In the genomic region with DNA sequence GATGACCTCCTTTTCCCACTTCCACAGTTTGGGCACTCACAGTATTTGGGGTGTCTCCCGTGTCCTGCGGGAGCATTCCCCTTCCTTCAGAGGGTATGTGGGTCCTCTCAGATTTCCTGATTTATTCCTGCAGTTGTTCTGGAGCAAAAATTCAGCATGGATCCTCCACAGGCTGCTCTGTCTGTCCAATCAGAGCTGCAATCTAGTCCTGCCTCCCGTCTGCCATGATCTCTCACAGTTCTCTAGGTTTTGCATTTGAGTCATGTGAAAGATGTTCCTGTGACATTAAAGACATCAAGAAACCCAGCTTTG, we compare ENCODE assay signal across 16 cellular contexts.
DNase-seq lines count a peak whose midpoint lies in the region; ATAC-seq and TF ChIP-seq lines count a peak whose summit lies in the region.
"Had no signal": no experiment of that assay in that cellular context is flagged by ENCODE, and none has a peak within 500 bp of the region (broad histone marks: within the 10 kb centered on the region; RNA-seq: fewer than 3 reads in every experiment).

No MANE protein-coding gene starts in this region.

- H3K27me3 Mint-ChIP-seq in GM23338 (ENCODE audit: insufficient read depth, low read depth, poor library complexity) = no peaks in the 10 kb centered on the region
- no peaks in the 10 kb centered on the region for H3K27me3 Mint-ChIP-seq in CD8-positive, alpha-beta memory T cell

- CTCF ChIA-PET in CD8-positive, alpha-beta memory T cell (lab: Charles Lee) = no interaction called here

- H3K36me3 Mint-ChIP-seq in GM23338 (ENCODE audit: low read depth) = no peaks in the 10 kb centered on the region
- H3K36me3 Mint-ChIP-seq in CD8-positive, alpha-beta memory T cell = peaks cover 0 to 17% (median 1%) of the 10 kb centered on the region in 3 donors

- H3K36me3 ChIP-seq in GM23338 (ENCODE audit: insufficient read depth) = no peaks in the 10 kb centered on the region
- H3K36me3 ChIP-seq in CD8-positive, alpha-beta memory T cell (ENCODE audit: insufficient read depth, low read length) = no peaks in the 10 kb centered on the region
- H3K36me3 ChIP-seq: BLaER1 had no signal

- H3K4me1 ChIP-seq in GM23338 (ENCODE audit: insufficient read depth) = no peaks in the 10 kb centered on the region
- H3K4me1 ChIP-seq in CD8-positive, alpha-beta memory T cell (ENCODE audit: insufficient read depth, low read length) = no peaks in the 10 kb centered on the region
- H3K4me1 ChIP-seq: BLaER1 had no signal

- DNase-seq in AG09309 (ENCODE audit: low read depth) (no peak), GM23338 (ENCODE audit: low spot score) (no peak), fibroblast of mammary gland (ENCODE audit: low read depth) (peak; percentile 20), occipital lobe (lab: John Stamatoyannopoulos, UW) (peak; percentile 26), GM19240 (ENCODE audit: insufficient read length, low spot score) (no peak), DMS153 (lab: John Stamatoyannopoulos, UW) (no peak)
- DNase-seq in CD8-positive, alpha-beta memory T cell = no peak
- DNase-seq: ACHN, IMR-90, MV-4-11, NCI-H1436, NCI-H2029 treated with DMSO at 0.1 percent for 48 hours, NCI-H510A treated with DMSO at 0.1 percent for 48 hours, SIG-M5 had no signal

- H2AFZ ChIP-seq in GM23338 = no peak overlapping the region

- ATAC-seq in GM23338 (no peak), GM19463 (IDR thresholded peaks at IDR 0.05; ENCODE audit: unreplicated experiment) (no peak)

- POLR2A ChIA-PET in CD8-positive, alpha-beta memory T cell (lab: Charles Lee) = no interaction called here

- no peaks in the 10 kb centered on the region for H3F3A ChIP-seq in GM23338 (replicated peaks; ENCODE audit: low read depth)

- H3K79me2 ChIP-seq in GM23338 (replicated peaks; ENCODE audit: insufficient read depth) = no peaks in the 10 kb centered on the region

- TF ChIP-seq CTCF in AG09309 (IDR thresholded peaks at IDR 0.05; ENCODE audit: control insufficient read depth, insufficient read depth, low read depth, low read length, missing control alignments) (no peak), GM23338 (conservative IDR thresholded peaks at IDR 0.05; ENCODE audit: low read depth in 2 of 2) (no peak), fibroblast of mammary gland (conservative IDR thresholded peaks at IDR 0.05; ENCODE audit: control insufficient read depth, insufficient read depth, low read depth, low read length) (no peak)

- peak overlapping the region; percentile 28 for H3K4me3 ChIP-seq in AG09309 (ENCODE audit: control insufficient read depth, low read depth, low read length)
- H3K4me3 ChIP-seq in GM23338 = no peak overlapping the region
- H3K4me3 ChIP-seq in fibroblast of mammary gland (ENCODE audit: control insufficient read depth, low read depth, low read length) = peak overlapping the region; percentile 31
- no peak overlapping the region for H3K4me3 ChIP-seq in CD8-positive, alpha-beta memory T cell (ENCODE audit: low read length)
- H3K4me3 ChIP-seq: BLaER1 had no signal

- H3K4me2 ChIP-seq in GM23338 = no peak overlapping the region
- H3K4me2 ChIP-seq: BLaER1 had no signal

- no peaks in the 10 kb centered on the region for H3K27me3 ChIP-seq in GM23338 (ENCODE audit: insufficient read depth)
- no peaks in the 10 kb centered on the region for H3K27me3 ChIP-seq in CD8-positive, alpha-beta memory T cell (ENCODE audit: insufficient read depth, low read length, poor library complexity, severe bottlenecking)
- H3K27me3 ChIP-seq: BLaER1 had no signal

- no peaks in the 10 kb centered on the region for H4K20me1 ChIP-seq in GM23338 (replicated peaks; ENCODE audit: insufficient read depth)
- H4K20me1 ChIP-seq: BLaER1 had no signal

- no peaks in the 10 kb centered on the region for H3K9me3 ChIP-seq in CD8-positive, alpha-beta memory T cell (ENCODE audit: low read length)
- H3K9me3 ChIP-seq: BLaER1 had no signal

- H3K4me3 Mint-ChIP-seq in GM23338 = no peak overlapping the region
- H3K4me3 Mint-ChIP-seq in CD8-positive, alpha-beta memory T cell = no peak overlapping the region

- no peaks in the 10 kb centered on the region for H3K9me3 Mint-ChIP-seq in GM23338
- peaks cover 0 to 4% (median 2%) of the 10 kb centered on the region in 5 donors for H3K9me3 Mint-ChIP-seq in CD8-positive, alpha-beta memory T cell

- no peak overlapping the region for H3K27ac ChIP-seq in GM23338 (ENCODE audit: low read depth)
- no peak overlapping the region for H3K27ac ChIP-seq in CD8-positive, alpha-beta memory T cell (ENCODE audit: low read depth, low read length)
- H3K27ac ChIP-seq: BLaER1 had no signal

- H3K27ac Mint-ChIP-seq in GM23338 = 0 out of 2 replicates have a peak overlapping the region, but pooled peaks have one; percentile 6
- H3K27ac Mint-ChIP-seq in CD8-positive, alpha-beta memory T cell = no peak overlapping the region

- H3K9me2 ChIP-seq in GM23338 (ENCODE audit: insufficient read depth) = no peaks in the 10 kb centered on the region

- H3K4me1 Mint-ChIP-seq in GM23338 = peaks cover 14% of the 10 kb centered on the region
- H3K4me1 Mint-ChIP-seq in CD8-positive, alpha-beta memory T cell = no peaks in the 10 kb centered on the region

TF ChIP-seq in GM23338, 12 proteins besides CTCF, POLR2A, EP300 and RAD21 (continues in another document):
- TF ChIP-seq EZH2phosphoT487 (IDR thresholded peaks at IDR 0.05; ENCODE audit: unreplicated experiment) (no peak), ZNF331 (CRISPR knock-in tag; IDR thresholded peaks at IDR 0.05; ENCODE audit: low read depth) (no peak), NANOG (IDR thresholded peaks at IDR 0.05; ENCODE audit: borderline replicate concordance) (no peak), EZH2 (IDR thresholded peaks at IDR 0.05; ENCODE audit: low read depth, unreplicated experiment) (no peak), ZNF114 (CRISPR knock-in tag; IDR thresholded peaks at IDR 0.05) (no peak)
- TF ChIP-seq, protein P1, sequence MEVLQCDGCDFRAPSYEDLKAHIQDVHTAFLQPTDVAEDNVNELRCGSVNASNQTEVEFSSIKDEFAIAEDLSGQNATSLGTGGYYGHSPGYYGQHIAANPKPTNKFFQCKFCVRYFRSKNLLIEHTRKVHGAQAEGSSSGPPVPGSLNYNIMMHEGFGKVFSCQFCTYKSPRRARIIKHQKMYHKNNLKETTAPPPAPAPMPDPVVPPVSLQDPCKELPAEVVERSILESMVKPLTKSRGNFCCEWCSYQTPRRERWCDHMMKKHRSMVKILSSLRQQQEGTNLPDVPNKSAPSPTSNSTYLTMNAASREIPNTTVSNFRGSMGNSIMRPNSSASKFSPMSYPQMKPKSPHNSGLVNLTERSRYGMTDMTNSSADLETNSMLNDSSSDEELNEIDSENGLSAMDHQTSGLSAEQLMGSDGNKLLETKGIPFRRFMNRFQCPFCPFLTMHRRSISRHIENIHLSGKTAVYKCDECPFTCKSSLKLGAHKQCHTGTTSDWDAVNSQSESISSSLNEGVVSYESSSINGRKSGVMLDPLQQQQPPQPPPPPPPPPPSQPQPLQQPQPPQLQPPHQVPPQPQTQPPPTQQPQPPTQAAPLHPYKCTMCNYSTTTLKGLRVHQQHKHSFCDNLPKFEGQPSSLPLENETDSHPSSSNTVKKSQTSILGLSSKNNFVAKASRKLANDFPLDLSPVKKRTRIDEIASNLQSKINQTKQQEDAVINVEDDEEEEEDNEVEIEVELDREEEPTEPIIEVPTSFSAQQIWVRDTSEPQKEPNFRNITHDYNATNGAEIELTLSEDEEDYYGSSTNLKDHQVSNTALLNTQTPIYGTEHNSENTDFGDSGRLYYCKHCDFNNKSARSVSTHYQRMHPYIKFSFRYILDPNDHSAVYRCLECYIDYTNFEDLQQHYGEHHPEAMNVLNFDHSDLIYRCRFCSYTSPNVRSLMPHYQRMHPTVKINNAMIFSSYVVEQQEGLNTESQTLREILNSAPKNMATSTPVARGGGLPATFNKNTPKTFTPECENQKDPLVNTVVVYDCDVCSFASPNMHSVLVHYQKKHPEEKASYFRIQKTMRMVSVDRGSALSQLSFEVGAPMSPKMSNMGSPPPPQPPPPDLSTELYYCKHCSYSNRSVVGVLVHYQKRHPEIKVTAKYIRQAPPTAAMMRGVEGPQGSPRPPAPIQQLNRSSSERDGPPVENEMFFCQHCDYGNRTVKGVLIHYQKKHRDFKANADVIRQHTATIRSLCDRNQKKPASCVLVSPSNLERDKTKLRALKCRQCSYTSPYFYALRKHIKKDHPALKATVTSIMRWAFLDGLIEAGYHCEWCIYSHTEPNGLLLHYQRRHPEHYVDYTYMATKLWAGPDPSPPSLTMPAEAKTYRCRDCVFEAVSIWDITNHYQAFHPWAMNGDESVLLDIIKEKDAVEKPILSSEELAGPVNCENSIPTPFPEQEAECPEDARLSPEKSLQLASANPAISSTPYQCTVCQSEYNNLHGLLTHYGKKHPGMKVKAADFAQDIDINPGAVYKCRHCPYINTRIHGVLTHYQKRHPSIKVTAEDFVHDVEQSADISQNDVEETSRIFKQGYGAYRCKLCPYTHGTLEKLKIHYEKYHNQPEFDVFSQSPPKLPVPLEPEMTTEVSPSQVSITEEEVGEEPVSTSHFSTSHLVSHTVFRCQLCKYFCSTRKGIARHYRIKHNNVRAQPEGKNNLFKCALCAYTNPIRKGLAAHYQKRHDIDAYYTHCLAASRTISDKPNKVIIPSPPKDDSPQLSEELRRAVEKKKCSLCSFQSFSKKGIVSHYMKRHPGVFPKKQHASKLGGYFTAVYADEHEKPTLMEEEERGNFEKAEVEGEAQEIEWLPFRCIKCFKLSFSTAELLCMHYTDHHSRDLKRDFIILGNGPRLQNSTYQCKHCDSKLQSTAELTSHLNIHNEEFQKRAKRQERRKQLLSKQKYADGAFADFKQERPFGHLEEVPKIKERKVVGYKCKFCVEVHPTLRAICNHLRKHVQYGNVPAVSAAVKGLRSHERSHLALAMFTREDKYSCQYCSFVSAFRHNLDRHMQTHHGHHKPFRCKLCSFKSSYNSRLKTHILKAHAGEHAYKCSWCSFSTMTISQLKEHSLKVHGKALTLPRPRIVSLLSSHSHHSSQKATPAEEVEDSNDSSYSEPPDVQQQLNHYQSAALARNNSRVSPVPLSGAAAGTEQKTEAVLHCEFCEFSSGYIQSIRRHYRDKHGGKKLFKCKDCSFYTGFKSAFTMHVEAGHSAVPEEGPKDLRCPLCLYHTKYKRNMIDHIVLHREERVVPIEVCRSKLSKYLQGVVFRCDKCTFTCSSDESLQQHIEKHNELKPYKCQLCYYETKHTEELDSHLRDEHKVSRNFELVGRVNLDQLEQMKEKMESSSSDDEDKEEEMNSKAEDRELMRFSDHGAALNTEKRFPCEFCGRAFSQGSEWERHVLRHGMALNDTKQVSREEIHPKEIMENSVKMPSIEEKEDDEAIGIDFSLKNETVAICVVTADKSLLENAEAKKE (CRISPR knock-in tag; IDR thresholded peaks at IDR 0.05) = no peak
- TF ChIP-seq, protein P2, sequence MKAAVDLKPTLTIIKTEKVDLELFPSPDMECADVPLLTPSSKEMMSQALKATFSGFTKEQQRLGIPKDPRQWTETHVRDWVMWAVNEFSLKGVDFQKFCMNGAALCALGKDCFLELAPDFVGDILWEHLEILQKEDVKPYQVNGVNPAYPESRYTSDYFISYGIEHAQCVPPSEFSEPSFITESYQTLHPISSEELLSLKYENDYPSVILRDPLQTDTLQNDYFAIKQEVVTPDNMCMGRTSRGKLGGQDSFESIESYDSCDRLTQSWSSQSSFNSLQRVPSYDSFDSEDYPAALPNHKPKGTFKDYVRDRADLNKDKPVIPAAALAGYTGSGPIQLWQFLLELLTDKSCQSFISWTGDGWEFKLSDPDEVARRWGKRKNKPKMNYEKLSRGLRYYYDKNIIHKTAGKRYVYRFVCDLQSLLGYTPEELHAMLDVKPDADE (IDR thresholded peaks at IDR 0.05) = no peak

Comparison
In these comparisons a context has a peak if more than half of its experiments do, and no peak if none do; other contexts are left out.
1. DNase-seq: peak in fibroblast of mammary gland (single experiment) and occipital lobe (single experiment); none in AG09309 (single experiment), GM23338 (single experiment), GM19240 (single experiment), DMS153 (single experiment) and CD8-positive, alpha-beta memory T cell (0 of 5).
2. H3K4me3 ChIP-seq: peak in AG09309 (single experiment) and fibroblast of mammary gland (single experiment); none in GM23338 (single experiment) and CD8-positive, alpha-beta memory T cell (single experiment).